ENCODE assay signal across 8 cellular contexts in the genomic region with DNA sequence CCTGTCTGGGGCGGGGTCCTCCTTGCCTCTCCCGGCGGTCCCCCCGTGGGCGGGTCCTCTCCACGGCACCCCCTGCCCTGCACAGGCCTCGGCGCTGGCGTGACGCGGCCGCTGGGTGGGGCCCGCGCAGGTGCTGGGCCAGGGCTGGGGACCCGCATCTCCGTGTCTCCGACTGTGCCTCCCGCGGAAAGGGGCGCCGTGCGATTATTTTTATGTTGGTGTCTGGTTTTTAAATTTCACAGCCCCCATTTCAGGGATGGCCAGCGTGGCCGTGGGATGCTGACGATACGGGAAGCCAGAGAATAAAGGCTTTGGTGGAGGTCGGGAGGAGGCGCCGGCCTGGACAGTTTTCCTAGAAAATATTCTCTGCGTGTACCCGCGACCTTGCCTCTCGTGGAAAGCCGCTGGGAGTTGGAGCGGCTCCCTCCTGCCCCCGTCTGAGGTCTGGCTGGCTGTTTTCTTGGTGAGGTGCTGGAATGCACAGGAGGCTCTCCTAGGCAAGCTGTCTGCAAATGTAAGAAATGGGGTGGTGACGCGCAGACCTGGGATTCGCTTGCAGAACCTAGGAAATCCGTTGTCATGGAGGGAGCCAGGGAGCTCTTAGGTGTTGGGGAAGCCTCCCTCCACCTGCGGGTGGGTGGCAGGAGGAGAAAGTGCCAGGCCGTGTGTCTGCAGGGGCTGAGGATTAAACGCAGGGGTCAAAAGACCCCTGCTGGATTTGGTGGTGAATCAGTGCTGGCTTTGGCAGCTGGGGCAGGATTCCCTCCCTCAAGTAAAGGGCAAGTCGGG. TPM values are rescaled to one million over a fixed set of nuclear protein-coding genes. Genes with fewer than 3 reads are reported as not detected.
DNase-seq lines count a peak whose midpoint lies in the region; ATAC-seq and TF ChIP-seq lines count a peak whose summit lies in the region.

No MANE protein-coding gene starts in this region.

- peaks cover 4 to 6% of the 10 kb centered on the region in 2 donors for H3K4me1 ChIP-seq in ascending aorta

- DNase-seq in H7, result peak; percentile 86
- DNase-seq in ascending aorta (ENCODE audit: low spot score in 2 of 2), result no peak
- peak; percentile 68 for DNase-seq in iPS-NIHi7 (ENCODE audit: extremely low spot score)
- no peak for DNase-seq in skeletal muscle cell (ENCODE audit: low read depth)
- no peak for DNase-seq in AG08395 (ENCODE audit: low spot score)
- no peak for DNase-seq in AG20443 (ENCODE audit: low spot score)

- no peak for TF ChIP-seq CTCF in ascending aorta (IDR thresholded peaks at IDR 0.05)

- H3K4me3 ChIP-seq in H7 (ENCODE audit: insufficient read depth, low read depth, low read length) (peak overlapping the region; percentile 49), ascending aorta (peak overlapping the region; percentile 40 to 61), skeletal muscle cell (ENCODE audit: low read depth, low read length) (peak overlapping the region; percentile 13)

- H3K27me3 ChIP-seq in H7 (ENCODE audit: control insufficient read depth, insufficient read depth, low read length) (peaks cover 29% of the 10 kb centered on the region), ascending aorta (peaks cover 16% of the 10 kb centered on the region)

- intact Hi-C loops in ascending aorta (cut with DNase I), result no loop called here

- no peaks in the 10 kb centered on the region for H3K36me3 ChIP-seq in H7 (replicated peaks; ENCODE audit: control insufficient read depth, insufficient read depth, low read length)
- no peaks in the 10 kb centered on the region for H3K36me3 ChIP-seq in ascending aorta

- ATAC-seq in GM19397 (IDR thresholded peaks at IDR 0.05; ENCODE audit: unreplicated experiment), result no peak
- no peak for ATAC-seq in HG03097 (IDR thresholded peaks at IDR 0.05; ENCODE audit: low FRiP score, unreplicated experiment)

- H3K27ac ChIP-seq in ascending aorta, result no peak overlapping the region

- H3K9me3 ChIP-seq in ascending aorta, result no peaks in the 10 kb centered on the region

RNA-seq across cellular contexts. Expression of gene JAKMIP3, which starts 28.7 kb away (rescaled TPM):
- 0.42 and 0.63 TPM in 2 replicates for total RNA-seq in H7 (2014; rRNA removed; shearing (Covaris generic))
- not detected for total RNA-seq in ascending aorta

RNA-seq across cellular contexts. Expression of gene BNIP3, which starts 55.4 kb away (rescaled TPM):
- 129 and 219 TPM in 2 replicates for total RNA-seq in H7 (2014; rRNA removed; shearing (Covaris generic))
- 18.3 TPM for total RNA-seq in ascending aorta

Comparison
In these comparisons a context has a peak if more than half of its experiments do, and no peak if none do; other contexts are left out.
1. DNase-seq: peak in H7 (single experiment) and iPS-NIHi7 (single experiment); none in ascending aorta (0 of 2), skeletal muscle cell (single experiment), AG08395 (single experiment) and AG20443 (single experiment).
2. Peak in every context shown above with its lines, with median percentiles within 50 percentile points of each other: H3K4me3 ChIP-seq.